Comparison of ENCODE assay signal across 1 cellular context in genomic region chr14:91510171-91511013, GRCh38.
TF ChIP-seq lines count a peak whose summit lies in the region.

PPP4R3A (minus strand) TSS chr14:91510310; CDS start chr14:91509647, 663 bp downstream.

TF ChIP-seq in WTC11, 78 proteins besides CTCF, POLR2A, EP300 and RAD21 (continued from another document):
- TF ChIP-seq, protein P1, sequence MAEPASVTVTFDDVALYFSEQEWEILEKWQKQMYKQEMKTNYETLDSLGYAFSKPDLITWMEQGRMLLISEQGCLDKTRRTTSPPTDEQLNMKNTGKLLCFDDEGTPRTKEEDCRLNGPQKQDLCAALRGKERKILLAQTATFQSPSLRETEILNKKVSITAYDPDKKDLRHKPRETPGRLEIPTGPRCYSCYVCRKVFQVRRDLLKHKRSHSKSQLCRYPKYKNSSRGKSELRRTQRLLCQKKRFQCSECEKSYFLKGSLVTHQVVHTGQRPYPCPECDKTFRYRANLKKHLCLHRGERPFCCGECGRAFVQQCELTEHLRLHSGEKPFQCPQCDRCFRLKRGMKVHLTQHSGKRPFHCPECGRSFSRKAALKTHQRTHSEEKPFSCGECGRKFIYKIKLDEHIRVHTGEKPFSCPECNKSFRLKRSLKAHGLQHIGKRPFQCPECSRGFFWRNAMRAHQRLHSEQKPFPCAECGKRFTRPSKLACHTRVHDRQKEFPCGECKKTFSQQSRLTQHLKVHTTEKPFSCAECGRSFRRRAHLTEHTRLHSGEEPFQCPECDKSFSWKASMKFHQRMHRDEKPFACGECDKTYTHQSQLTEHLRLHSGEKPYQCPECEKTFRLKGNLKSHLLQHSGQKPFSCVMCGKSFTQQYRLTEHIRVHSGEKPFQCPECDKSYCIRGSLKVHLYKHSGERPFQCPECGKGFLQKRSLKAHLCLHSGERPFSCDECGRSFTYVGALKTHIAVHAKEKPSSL (CRISPR knock-in tag; conservative IDR thresholded peaks at IDR 0.05): no peak
- peak; percentile 97 for TF ChIP-seq SP1 (CRISPR knock-in tag; conservative IDR thresholded peaks at IDR 0.05)
- TF ChIP-seq NR3C1 (CRISPR knock-in tag; conservative IDR thresholded peaks at IDR 0.05; ENCODE audit: low read depth): no peak; the same call in 1 of the 2 replicates
- TF ChIP-seq, protein P2, sequence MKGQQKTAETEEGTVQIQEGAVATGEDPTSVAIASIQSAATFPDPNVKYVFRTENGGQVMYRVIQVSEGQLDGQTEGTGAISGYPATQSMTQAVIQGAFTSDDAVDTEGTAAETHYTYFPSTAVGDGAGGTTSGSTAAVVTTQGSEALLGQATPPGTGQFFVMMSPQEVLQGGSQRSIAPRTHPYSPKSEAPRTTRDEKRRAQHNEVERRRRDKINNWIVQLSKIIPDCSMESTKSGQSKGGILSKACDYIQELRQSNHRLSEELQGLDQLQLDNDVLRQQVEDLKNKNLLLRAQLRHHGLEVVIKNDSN (CRISPR knock-in tag; IDR thresholded peaks at IDR 0.05): peak; percentile 29
- no peak for TF ChIP-seq ZNF532 (CRISPR knock-in tag; IDR thresholded peaks at IDR 0.05; ENCODE audit: borderline replicate concordance)
- no peak for TF ChIP-seq OVOL2 (CRISPR knock-in tag; IDR thresholded peaks at IDR 0.05; ENCODE audit: borderline replicate concordance)
- TF ChIP-seq HMGXB4 (CRISPR knock-in tag; IDR thresholded peaks at IDR 0.05): peak; percentile 76
- TF ChIP-seq, protein P3, sequence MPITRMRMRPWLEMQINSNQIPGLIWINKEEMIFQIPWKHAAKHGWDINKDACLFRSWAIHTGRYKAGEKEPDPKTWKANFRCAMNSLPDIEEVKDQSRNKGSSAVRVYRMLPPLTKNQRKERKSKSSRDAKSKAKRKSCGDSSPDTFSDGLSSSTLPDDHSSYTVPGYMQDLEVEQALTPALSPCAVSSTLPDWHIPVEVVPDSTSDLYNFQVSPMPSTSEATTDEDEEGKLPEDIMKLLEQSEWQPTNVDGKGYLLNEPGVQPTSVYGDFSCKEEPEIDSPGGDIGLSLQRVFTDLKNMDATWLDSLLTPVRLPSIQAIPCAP (CRISPR knock-in tag; IDR thresholded peaks at IDR 0.05): no peak; the same call in 1 of the 2 replicates
- TF ChIP-seq SMAD3 (CRISPR knock-in tag; IDR thresholded peaks at IDR 0.05; ENCODE audit: borderline replicate concordance): peak; percentile 90
- TF ChIP-seq ZMAT4 (CRISPR knock-in tag; IDR thresholded peaks at IDR 0.05): no peak
- TF ChIP-seq CREB1 (CRISPR knock-in tag; IDR thresholded peaks at IDR 0.05): peak; percentile 96
- no peak for TF ChIP-seq EMX1 (CRISPR knock-in tag; IDR thresholded peaks at IDR 0.05)
- peak; percentile 69; the same call in 1 of the 2 replicates for TF ChIP-seq E2F4 (CRISPR knock-in tag; IDR thresholded peaks at IDR 0.05; ENCODE audit: borderline replicate concordance, low read depth)
- peak; percentile 97 for TF ChIP-seq FOXK1 (CRISPR knock-in tag; IDR thresholded peaks at IDR 0.05)
- TF ChIP-seq RELA (CRISPR knock-in tag; IDR thresholded peaks at IDR 0.05; ENCODE audit: borderline replicate concordance): no peak
- no peak for TF ChIP-seq ATF6 (CRISPR knock-in tag; IDR thresholded peaks at IDR 0.05)
- peak; percentile 69; the same call in 1 of the 2 replicates for TF ChIP-seq TCF7 (CRISPR knock-in tag; IDR thresholded peaks at IDR 0.05; ENCODE audit: low read depth)
- TF ChIP-seq ZNF416 (CRISPR knock-in tag; IDR thresholded peaks at IDR 0.05): no peak
- TF ChIP-seq ATF3 (CRISPR knock-in tag; conservative IDR thresholded peaks at IDR 0.05): no peak
- TF ChIP-seq ETV6 (CRISPR knock-in tag; IDR thresholded peaks at IDR 0.05): peak; percentile 89
- TF ChIP-seq, protein P4, sequence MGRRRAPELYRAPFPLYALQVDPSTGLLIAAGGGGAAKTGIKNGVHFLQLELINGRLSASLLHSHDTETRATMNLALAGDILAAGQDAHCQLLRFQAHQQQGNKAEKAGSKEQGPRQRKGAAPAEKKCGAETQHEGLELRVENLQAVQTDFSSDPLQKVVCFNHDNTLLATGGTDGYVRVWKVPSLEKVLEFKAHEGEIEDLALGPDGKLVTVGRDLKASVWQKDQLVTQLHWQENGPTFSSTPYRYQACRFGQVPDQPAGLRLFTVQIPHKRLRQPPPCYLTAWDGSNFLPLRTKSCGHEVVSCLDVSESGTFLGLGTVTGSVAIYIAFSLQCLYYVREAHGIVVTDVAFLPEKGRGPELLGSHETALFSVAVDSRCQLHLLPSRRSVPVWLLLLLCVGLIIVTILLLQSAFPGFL (CRISPR knock-in tag; IDR thresholded peaks at IDR 0.05; ENCODE audit: borderline replicate concordance): no peak
- TF ChIP-seq MAX (CRISPR knock-in tag; IDR thresholded peaks at IDR 0.05): peak; percentile 98
- TF ChIP-seq STAT6 (CRISPR knock-in tag; conservative IDR thresholded peaks at IDR 0.05; ENCODE audit: low read depth): no peak
- 0 out of 2 replicates have a peak, but pooled peaks have one; percentile 82 for TF ChIP-seq KAT7 (CRISPR knock-in tag; IDR thresholded peaks at IDR 0.05; ENCODE audit: borderline replicate concordance)
- no peak for TF ChIP-seq GRHL2 (CRISPR knock-in tag; IDR thresholded peaks at IDR 0.05; ENCODE audit: insufficient replicate concordance, severe bottlenecking)
- no peak; the same call in 1 of the 2 replicates for TF ChIP-seq SMAD4 (CRISPR knock-in tag; IDR thresholded peaks at IDR 0.05)
- TF ChIP-seq HMGA2 (CRISPR knock-in tag; IDR thresholded peaks at IDR 0.05): no peak
- no peak for TF ChIP-seq JAZF1 (CRISPR knock-in tag; IDR thresholded peaks at IDR 0.05)
- TF ChIP-seq, protein P5, sequence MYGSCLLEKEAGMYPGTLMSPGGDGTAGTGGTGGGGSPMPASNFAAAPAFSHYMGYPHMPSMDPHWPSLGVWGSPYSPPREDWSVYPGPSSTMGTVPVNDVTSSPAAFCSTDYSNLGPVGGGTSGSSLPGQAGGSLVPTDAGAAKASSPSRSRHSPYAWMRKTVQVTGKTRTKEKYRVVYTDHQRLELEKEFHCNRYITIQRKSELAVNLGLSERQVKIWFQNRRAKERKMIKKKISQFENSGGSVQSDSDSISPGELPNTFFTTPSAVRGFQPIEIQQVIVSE (CRISPR knock-in tag; IDR thresholded peaks at IDR 0.05; ENCODE audit: borderline replicate concordance): no peak
- TF ChIP-seq, protein P6, sequence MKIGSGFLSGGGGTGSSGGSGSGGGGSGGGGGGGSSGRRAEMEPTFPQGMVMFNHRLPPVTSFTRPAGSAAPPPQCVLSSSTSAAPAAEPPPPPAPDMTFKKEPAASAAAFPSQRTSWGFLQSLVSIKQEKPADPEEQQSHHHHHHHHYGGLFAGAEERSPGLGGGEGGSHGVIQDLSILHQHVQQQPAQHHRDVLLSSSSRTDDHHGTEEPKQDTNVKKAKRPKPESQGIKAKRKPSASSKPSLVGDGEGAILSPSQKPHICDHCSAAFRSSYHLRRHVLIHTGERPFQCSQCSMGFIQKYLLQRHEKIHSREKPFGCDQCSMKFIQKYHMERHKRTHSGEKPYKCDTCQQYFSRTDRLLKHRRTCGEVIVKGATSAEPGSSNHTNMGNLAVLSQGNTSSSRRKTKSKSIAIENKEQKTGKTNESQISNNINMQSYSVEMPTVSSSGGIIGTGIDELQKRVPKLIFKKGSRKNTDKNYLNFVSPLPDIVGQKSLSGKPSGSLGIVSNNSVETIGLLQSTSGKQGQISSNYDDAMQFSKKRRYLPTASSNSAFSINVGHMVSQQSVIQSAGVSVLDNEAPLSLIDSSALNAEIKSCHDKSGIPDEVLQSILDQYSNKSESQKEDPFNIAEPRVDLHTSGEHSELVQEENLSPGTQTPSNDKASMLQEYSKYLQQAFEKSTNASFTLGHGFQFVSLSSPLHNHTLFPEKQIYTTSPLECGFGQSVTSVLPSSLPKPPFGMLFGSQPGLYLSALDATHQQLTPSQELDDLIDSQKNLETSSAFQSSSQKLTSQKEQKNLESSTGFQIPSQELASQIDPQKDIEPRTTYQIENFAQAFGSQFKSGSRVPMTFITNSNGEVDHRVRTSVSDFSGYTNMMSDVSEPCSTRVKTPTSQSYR (CRISPR knock-in tag; IDR thresholded peaks at IDR 0.05): no peak; the same call in none of the 2 replicates
- TF ChIP-seq ZNF232 (CRISPR knock-in tag; IDR thresholded peaks at IDR 0.05): peak; percentile 90
TF ChIP-seq in WTC11: peak in this region for 35.
